Comparison of ENCODE assay signal across 8 cellular contexts in the genomic region with DNA sequence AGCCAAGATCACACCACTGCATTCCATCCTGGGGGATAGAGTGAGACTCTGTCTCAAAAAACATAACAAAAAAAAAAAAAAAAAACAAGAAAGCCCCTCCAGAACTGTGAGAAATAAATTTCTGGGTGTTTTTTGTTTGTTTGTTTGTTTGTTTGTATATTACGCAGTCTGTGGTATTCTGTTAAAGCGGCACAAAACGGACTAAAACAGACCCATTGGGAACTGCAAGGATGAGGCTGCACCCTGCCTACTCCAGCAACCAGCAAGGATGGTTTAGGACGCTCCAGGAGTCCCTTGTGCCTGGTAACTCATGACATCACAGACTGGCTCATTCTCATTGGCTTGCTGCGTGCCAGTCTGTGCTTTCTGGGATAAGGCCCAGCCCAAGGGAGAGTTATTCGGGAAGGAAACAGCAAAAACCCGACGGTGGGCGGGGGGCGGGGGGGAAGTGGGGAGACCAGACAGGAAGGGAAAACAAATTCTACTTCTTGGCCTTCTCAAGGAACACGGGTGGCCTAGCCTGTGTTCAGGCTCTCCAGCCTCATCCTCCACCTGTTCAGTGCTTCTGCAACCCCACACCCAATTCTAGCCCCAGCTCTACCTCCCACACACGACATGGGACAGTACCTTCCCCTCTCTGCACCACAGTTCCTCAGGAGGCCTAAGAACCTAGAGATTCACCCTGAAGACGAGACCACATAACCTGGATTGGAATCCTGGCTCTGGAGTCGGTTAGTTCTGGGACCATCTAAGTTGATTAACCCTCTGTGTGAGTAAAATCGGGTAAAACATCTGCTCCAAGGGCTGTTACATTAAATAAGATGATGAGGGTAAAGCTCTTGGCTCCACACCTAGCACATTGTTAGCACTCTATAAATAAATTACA. TPM values are rescaled to one million over a fixed set of nuclear protein-coding genes. Genes with fewer than 3 reads are reported as not detected.
DNase-seq lines count a peak whose midpoint lies in the region; ATAC-seq and TF ChIP-seq lines count a peak whose summit lies in the region.

No MANE protein-coding gene starts in this region.

- no peaks in the 10 kb centered on the region for H3K9me3 Mint-ChIP-seq in osteocyte (ENCODE audit: unreplicated experiment)

- H3K27me3 Mint-ChIP-seq in osteocyte (ENCODE audit: unreplicated experiment): no peaks in the 10 kb centered on the region

- TF ChIP-seq CTCF in RWPE2 (IDR thresholded peaks at IDR 0.05; ENCODE audit: poor library complexity, severe bottlenecking): no peak
- no peak for TF ChIP-seq CTCF in heart left ventricle (IDR thresholded peaks at IDR 0.05)
- TF ChIP-seq CTCF in osteocyte (IDR thresholded peaks at IDR 0.05): no peak

- no peak overlapping the region for H2AFZ ChIP-seq in GM23248

- 17% methylated on average over 12 to 15 of the region's 15 CpGs for WGBS in GM23248 (ENCODE audit: low coverage in 1 of 2, low lambda C conversion rate in 2 of 2, missing lambda C conversion rate in 2 of 2), 2 experiments
- 7 to 11% (median 9%) methylated on average over 15 of the region's 15 CpGs for WGBS in heart left ventricle, 4 donors

- intact Hi-C loops in heart left ventricle (cut with DNase I): no loop called here

- in situ Hi-C loops in GM23248 (cut with MboI): no loop called here

- H3K4me3 Mint-ChIP-seq in osteocyte (ENCODE audit: unreplicated experiment): no peak overlapping the region

- no peaks in the 10 kb centered on the region for H3K36me3 Mint-ChIP-seq in osteocyte (ENCODE audit: unreplicated experiment)

- H3K4me1 ChIP-seq in ES-I3 (ENCODE audit: insufficient read depth, low read length) (peaks cover 24% of the 10 kb centered on the region), GM23248 (ENCODE audit: insufficient read depth) (no peaks in the 10 kb centered on the region), RWPE2 (ENCODE audit: insufficient read depth, poor library complexity, severe bottlenecking) (no peaks in the 10 kb centered on the region), heart left ventricle (peaks cover 0 to 69% (median 29%) of the 10 kb centered on the region in 12 donors)

- no peak overlapping the region for H3K27ac ChIP-seq in GM23248
- H3K27ac ChIP-seq in RWPE2 (ENCODE audit: poor library complexity, severe bottlenecking): no peak overlapping the region
- H3K27ac ChIP-seq in heart left ventricle: peak overlapping the region; percentile 69 to 98 (median 88)

- no peaks in the 10 kb centered on the region for H4K20me1 ChIP-seq in GM23248 (ENCODE audit: insufficient read depth)

- no peak overlapping the region for H3K27ac Mint-ChIP-seq in osteocyte (ENCODE audit: unreplicated experiment)

- peak overlapping the region; percentile 38 for H3K9ac ChIP-seq in ES-I3 (ENCODE audit: low read depth, low read length)
- no peak overlapping the region for H3K9ac ChIP-seq in GM23248

- ATAC-seq in RWPE2 (ENCODE audit: low read depth): peak; percentile 96
- ATAC-seq in heart left ventricle: peak; percentile 84 to 90 (median 89)
- ATAC-seq in GM18517 (IDR thresholded peaks at IDR 0.05; ENCODE audit: unreplicated experiment): no peak

- no peak overlapping the region for H3K4me2 ChIP-seq in GM23248 (ENCODE audit: unreplicated experiment)

- H3K4me3 ChIP-seq in GM23248: no peak overlapping the region
- no peak overlapping the region for H3K4me3 ChIP-seq in RWPE2 (ENCODE audit: severe bottlenecking)
- peak overlapping the region in 10 of 12 donors; percentile 27 to 82 (median 62) for H3K4me3 ChIP-seq in heart left ventricle

- H3K79me2 ChIP-seq in GM23248 (ENCODE audit: insufficient read depth): no peaks in the 10 kb centered on the region

- H3K9me2 ChIP-seq in GM23248 (ENCODE audit: insufficient read depth): no peaks in the 10 kb centered on the region

- DNase-seq in GM23248: peak; percentile 91
- DNase-seq in M059J (ENCODE audit: low read depth): peak; percentile 90
- no peak for DNase-seq in RWPE2 (ENCODE audit: low spot score)
- DNase-seq in amniotic epithelial cell (ENCODE audit: low read depth): peak; percentile 85
- peak; percentile 75 to 89 (median 87) for DNase-seq in heart left ventricle
- peak; percentile 89 for DNase-seq in osteocyte (ENCODE audit: extremely low spot score, unreplicated experiment)

- peak in 1 of 2 donors; percentile 24 for TF ChIP-seq POLR2A in heart left ventricle (IDR thresholded peaks at IDR 0.05)

- no peaks in the 10 kb centered on the region for H3K27me3 ChIP-seq in GM23248 (replicated peaks; ENCODE audit: insufficient read depth)
- no peaks in the 10 kb centered on the region for H3K27me3 ChIP-seq in RWPE2 (ENCODE audit: insufficient read depth, poor library complexity, severe bottlenecking)
- no peaks in the 10 kb centered on the region for H3K27me3 ChIP-seq in heart left ventricle

- no peaks in the 10 kb centered on the region for H3F3A ChIP-seq in GM23248 (ENCODE audit: insufficient read depth)

- H3K4me1 Mint-ChIP-seq in osteocyte (ENCODE audit: unreplicated experiment): peaks cover 7% of the 10 kb centered on the region

- H3K36me3 ChIP-seq in ES-I3 (ENCODE audit: insufficient read depth, low read length): no peaks in the 10 kb centered on the region
- H3K36me3 ChIP-seq in GM23248 (ENCODE audit: low read depth): no peaks in the 10 kb centered on the region
- no peaks in the 10 kb centered on the region for H3K36me3 ChIP-seq in RWPE2 (ENCODE audit: low read depth)
- peaks cover 0 to 55% (median 19%) of the 10 kb centered on the region in 9 donors for H3K36me3 ChIP-seq in heart left ventricle

- H3K9me3 ChIP-seq in ES-I3 (ENCODE audit: control insufficient read depth, insufficient read depth, low read length) (no peaks in the 10 kb centered on the region), GM23248 (ENCODE audit: low read depth) (no peaks in the 10 kb centered on the region), RWPE2 (ENCODE audit: severe bottlenecking) (no peaks in the 10 kb centered on the region), heart left ventricle (no peaks in the 10 kb centered on the region)

RNA-seq across cellular contexts. Expression of a gene that starts 2.8 kb away (rescaled TPM):
- total RNA-seq in GM23248 (2014; rRNA removed; shearing (Covaris generic)): 0.25 TPM in 1 of 2 replicates, not detected in the other
- polyA plus RNA-seq in GM23248 (2016; fragmentation: Nextera tagmentation; extraction: Ambion mirVana): 2.7 and 6.1 TPM in 2 replicates
- 1.8 and 6.0 TPM in 2 replicates for total RNA-seq in M059J (2014; rRNA removed; shearing (Covaris generic))
- 1,000 to 10,000 TPM in 2 of 9 donors, 100 to 1,000 TPM in 7; 139 to 2,756 (median 300) TPM for total RNA-seq in heart left ventricle
- polyA plus RNA-seq in heart left ventricle: 100 to 1,000 TPM; 147 to 208 TPM
- total RNA-seq in osteocyte: not detected in 2 replicates

RNA-seq across cellular contexts. Expression of a gene that starts 39.7 kb away (rescaled TPM):
- 1,694 and 1,749 TPM in 2 replicates for total RNA-seq in GM23248 (2014; rRNA removed; shearing (Covaris generic))
- 1,343 and 1,380 TPM in 2 replicates for polyA plus RNA-seq in GM23248 (2016; fragmentation: Nextera tagmentation; extraction: Ambion mirVana)
- 1,412 and 1,643 TPM in 2 replicates for total RNA-seq in M059J (2014; rRNA removed; shearing (Covaris generic))
- 1,000 to 10,000 TPM; 1,031 to 1,428 (median 1,294) TPM for total RNA-seq in heart left ventricle
- 1,000 to 10,000 TPM; 1,822 to 3,474 TPM for polyA plus RNA-seq in heart left ventricle
- 1,748 and 1,798 TPM in 2 replicates for total RNA-seq in osteocyte

RNA-seq across cellular contexts. Expression of a gene that starts 52.4 kb away (rescaled TPM):
- total RNA-seq in GM23248 (2014; rRNA removed; shearing (Covaris generic)): 18.0 and 22.5 TPM in 2 replicates
- polyA plus RNA-seq in GM23248 (2016; fragmentation: Nextera tagmentation; extraction: Ambion mirVana): 15.1 and 16.3 TPM in 2 replicates
- total RNA-seq in M059J (2014; rRNA removed; shearing (Covaris generic)): 21.4 and 33.7 TPM in 2 replicates
- 10 to 100 TPM; 12.6 to 29.9 (median 16.0) TPM for total RNA-seq in heart left ventricle
- 10 to 100 TPM; 11.9 to 18.8 TPM for polyA plus RNA-seq in heart left ventricle
- 28.6 and 32.5 TPM in 2 replicates for total RNA-seq in osteocyte

Comparison
In these comparisons a context has a peak if more than half of its experiments do, and no peak if none do; other contexts are left out.
1. H3K27ac ChIP-seq: peak in heart left ventricle (12 of 12); none in GM23248 (single experiment) and RWPE2 (single experiment).
2. H3K4me3 ChIP-seq: peak in heart left ventricle (10 of 12); none in GM23248 (single experiment) and RWPE2 (single experiment).
3. RNA of a gene that starts 2.8 kb away (total RNA-seq): 139 to 2,756 TPM in heart left ventricle; 1.8 to 6.0 TPM in M059J, not detected in osteocyte and 0.25 TPM in GM23248; every median in the first group is over 10 times any median in the second.